Comparison of ENCODE assay signal across 8 cellular contexts in the genomic region with DNA sequence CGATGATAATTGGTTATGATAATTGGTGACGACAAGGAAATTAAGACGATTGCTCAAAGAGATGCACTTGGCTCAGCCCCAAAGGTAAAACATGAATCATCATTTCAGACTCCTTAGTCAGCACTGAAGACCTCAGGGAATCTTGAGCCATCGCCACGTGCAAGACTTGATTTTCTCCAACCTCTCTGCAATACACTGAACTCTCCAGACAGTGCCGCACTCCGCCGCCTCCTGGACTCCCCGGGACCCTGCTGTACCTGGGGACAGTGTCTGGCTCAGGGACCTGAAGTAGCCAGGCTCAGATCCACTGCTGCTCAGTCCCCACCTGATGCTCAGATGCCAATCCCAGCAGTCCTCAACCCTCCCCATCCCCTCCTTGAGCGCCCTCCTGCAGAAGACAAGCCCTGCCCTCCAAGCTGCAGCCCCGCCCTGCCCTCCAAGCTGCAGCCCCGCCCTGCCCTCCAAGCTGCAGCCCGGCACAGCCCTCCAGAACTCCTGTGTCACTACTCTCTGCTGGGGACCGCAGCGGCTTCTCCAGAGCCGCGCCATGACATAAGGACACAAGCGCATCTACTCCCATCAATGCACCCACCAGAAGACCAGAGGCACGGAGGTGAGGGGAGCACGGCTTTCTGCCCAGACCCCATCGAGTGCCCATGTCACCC. TPM values are rescaled to one million over a fixed set of nuclear protein-coding genes. Genes with fewer than 3 reads are reported as not detected.
DNase-seq lines count a peak whose midpoint lies in the region; ATAC-seq lines count a peak whose summit lies in the region.

No MANE protein-coding gene starts in this region.

- H3K4me3 ChIP-seq in NT2/D1 (ENCODE audit: insufficient read length, low read depth) = peak overlapping the region; percentile 87
- peak overlapping the region; percentile 97 for H3K4me3 ChIP-seq in iPS-15b (ENCODE audit: low read depth, low read length)
- peak overlapping the region; percentile 78 to 94 (median 81) for H3K4me3 ChIP-seq in skeletal muscle tissue (ENCODE audit: low read length in 3 of 3)

- H3K9ac ChIP-seq in NT2/D1 (ENCODE audit: insufficient read length, low read depth) (peak overlapping the region; percentile 81), iPS-15b (ENCODE audit: low read depth, low read length) (peak overlapping the region; percentile 47), skeletal muscle tissue (ENCODE audit: low read depth in 1 of 3, low read length in 3 of 3) (peak overlapping the region; percentile 6 to 77 (median 40))

- H3K4me1 ChIP-seq in NT2/D1 (ENCODE audit: insufficient read depth, insufficient read length) (peaks cover 3% of the 10 kb centered on the region), iPS-15b (ENCODE audit: control insufficient read depth, insufficient read depth, low read length) (no peaks in the 10 kb centered on the region), skeletal muscle tissue (ENCODE audit: control insufficient read depth in 3 of 3, insufficient read depth in 3 of 3, low read length in 3 of 3) (peaks cover 8 to 23% (median 12%) of the 10 kb centered on the region in 3 donors)

- H3K27ac ChIP-seq in skeletal muscle tissue (ENCODE audit: low read depth, low read length) = peak overlapping the region; percentile 13

- peak; percentile 39 for DNase-seq in COLO829 (ENCODE audit: low spot score)
- DNase-seq in NT2/D1 (ENCODE audit: low read depth, low spot score) = peak; percentile 67
- peak; percentile 84 for DNase-seq in astrocyte of the hippocampus (ENCODE audit: low read depth, low spot score)
- no peak for DNase-seq in DMS153 treated with DMSO at 0.1 percent for 48 hours (lab: John Stamatoyannopoulos, UW; ENCODE audit: unreplicated experiment)

- peaks cover 21% of the 10 kb centered on the region for H3K36me3 ChIP-seq in NT2/D1 (ENCODE audit: insufficient read depth, insufficient read length, low read length)
- H3K36me3 ChIP-seq in iPS-15b (ENCODE audit: control insufficient read depth, insufficient read depth, low read length) = peaks cover 2% of the 10 kb centered on the region
- peaks cover 8 to 11% (median 10%) of the 10 kb centered on the region in 3 donors for H3K36me3 ChIP-seq in skeletal muscle tissue (ENCODE audit: control insufficient read depth in 3 of 3, insufficient read depth in 3 of 3, low read length in 3 of 3)

- peak; percentile 34 for ATAC-seq in GM19351 (IDR thresholded peaks at IDR 0.05; ENCODE audit: unreplicated experiment)
- peak; percentile 27 for ATAC-seq in HG03378 (IDR thresholded peaks at IDR 0.05; ENCODE audit: unreplicated experiment)

- H3K9me3 ChIP-seq in NT2/D1 (ENCODE audit: insufficient read depth, low read length) (no peaks in the 10 kb centered on the region), iPS-15b (ENCODE audit: control insufficient read depth, insufficient read depth, low read length) (no peaks in the 10 kb centered on the region), skeletal muscle tissue (ENCODE audit: control insufficient read depth in 3 of 3, low read length in 3 of 3) (no peaks in the 10 kb centered on the region)

- H3K27me3 ChIP-seq in NT2/D1 (ENCODE audit: insufficient read depth, insufficient read length) (no peaks in the 10 kb centered on the region), iPS-15b (ENCODE audit: control insufficient read depth, insufficient read depth, low read length) (no peaks in the 10 kb centered on the region), skeletal muscle tissue (ENCODE audit: control insufficient read depth in 3 of 3, insufficient read depth in 3 of 3, low read length in 3 of 3) (no peaks in the 10 kb centered on the region)

RNA-seq across cellular contexts. Expression of a gene that starts 1.1 kb away (rescaled TPM):
- total RNA-seq in skeletal muscle tissue = 20.9 TPM
